Comparison of ENCODE assay signal across 8 cellular contexts in the genomic region with DNA sequence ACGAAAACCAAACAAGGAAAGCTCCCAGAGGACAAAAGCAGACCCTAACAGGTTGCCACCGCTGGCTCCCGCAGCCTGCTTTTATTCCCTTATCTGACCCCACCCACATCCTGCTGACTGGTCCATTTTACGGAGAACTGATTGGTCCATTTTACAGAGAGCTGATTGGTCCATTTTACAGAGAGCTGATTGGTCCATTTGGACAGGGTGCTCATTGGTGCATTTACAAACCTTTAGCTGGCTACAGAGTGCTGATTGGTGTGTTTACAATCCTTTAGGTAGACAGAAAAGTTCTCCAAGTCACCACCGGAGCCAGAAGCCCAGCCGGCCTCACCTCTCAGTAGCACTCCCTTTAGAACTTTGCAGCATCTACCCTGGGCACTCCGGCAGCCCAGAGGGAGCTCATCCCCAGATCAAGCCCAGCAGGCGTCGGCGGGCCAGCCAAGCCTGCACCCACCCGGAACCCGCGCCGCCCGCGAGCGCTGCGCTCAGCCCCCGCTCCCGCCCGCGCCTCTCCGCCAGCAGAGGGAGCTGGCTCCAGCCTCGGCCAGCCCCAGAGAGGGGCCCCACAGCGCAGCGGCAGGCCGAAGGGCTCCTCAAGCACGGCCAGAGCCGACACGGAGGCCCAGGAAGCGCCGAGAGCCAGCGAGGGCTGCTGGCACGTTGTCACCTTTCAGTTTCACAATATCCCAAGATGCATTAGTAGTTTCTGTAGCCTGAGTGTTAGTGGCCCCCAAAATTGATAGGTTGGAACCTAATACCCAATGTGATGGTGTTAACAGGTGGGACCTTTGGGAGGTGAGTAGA. TPM values are rescaled to one million over a fixed set of nuclear protein-coding genes. Genes with fewer than 3 reads are reported as not detected.
DNase-seq lines count a peak whose midpoint lies in the region; ATAC-seq and TF ChIP-seq lines count a peak whose summit lies in the region.

No MANE protein-coding gene starts in this region.

- ATAC-seq in HG02588 (IDR thresholded peaks at IDR 0.05; ENCODE audit: unreplicated experiment) = peak; percentile 62
- ATAC-seq in omental fat pad (ENCODE audit: low FRiP score) = no peak

- no peak overlapping the region for H3K27ac ChIP-seq in right atrium auricular region

- H3K36me3 ChIP-seq in right atrium auricular region = no peaks in the 10 kb centered on the region

- DNase-seq in RPMI8226 = peak; percentile 91
- DNase-seq in activated naive CD4-positive, alpha-beta T cell (lab: John Stamatoyannopoulos, UW) = peak in 3 of 4 experiments; percentile 11 to 59 (median 32)
- DNase-seq in right atrium auricular region (ENCODE audit: low spot score) = no peak
- DNase-seq in stimulated activated CD4-positive, alpha-beta T cell treated with anti-CD3 and anti-CD28 coated beads, Interleukin-15, amount 100 ng/mL, for 48 hours (ENCODE audit: low read depth in 2 of 2) = peak; percentile 19 to 35
- DNase-seq in omental fat pad (ENCODE audit: low spot score) = no peak
- no peak for DNase-seq in NCI-H1436 treated with DMSO at 0.1 percent for 48 hours (lab: John Stamatoyannopoulos, UW)

- TF ChIP-seq CTCF in GM12874 (IDR thresholded peaks at IDR 0.05; ENCODE audit: insufficient read depth, low read depth, low read length) (peak; percentile 82), right atrium auricular region (IDR thresholded peaks at IDR 0.05) (peak; percentile 71 to 81), omental fat pad (IDR thresholded peaks at IDR 0.05) (peak in 1 of 3 donors; percentile 17)

- no peaks in the 10 kb centered on the region for H3K9me3 ChIP-seq in right atrium auricular region

- no peaks in the 10 kb centered on the region for H3K27me3 ChIP-seq in right atrium auricular region

- H3K4me1 ChIP-seq in right atrium auricular region = peaks cover 0 to under 1% of the 10 kb centered on the region in 2 donors

- H3K4me3 ChIP-seq in right atrium auricular region = peak overlapping the region in 1 of 2 donors; percentile 8

RNA-seq across cellular contexts. Expression of a gene that starts 35.3 kb away (rescaled TPM):
- total RNA-seq in right atrium auricular region (10 to 100 TPM; 56.6 to 85.4 TPM), omental fat pad (100 to 1,000 TPM in 2 of 4 donors, 10 to 100 TPM in 2; 65.0 to 165 (median 106) TPM)

Comparison
In these comparisons a context has a peak if more than half of its experiments do, and no peak if none do; other contexts are left out.
1. DNase-seq: peak in RPMI8226 (single experiment), activated naive CD4-positive, alpha-beta T cell (3 of 4) and stimulated activated CD4-positive, alpha-beta T cell treated with anti-CD3 and anti-CD28 coated beads, Interleukin-15, amount 100 ng/mL, for 48 hours (2 of 2); none in right atrium auricular region (single experiment), omental fat pad (single experiment) and NCI-H1436 treated with DMSO at 0.1 percent for 48 hours (single experiment).